ENCODE assay signal across 18 cellular contexts in the genomic region with DNA sequence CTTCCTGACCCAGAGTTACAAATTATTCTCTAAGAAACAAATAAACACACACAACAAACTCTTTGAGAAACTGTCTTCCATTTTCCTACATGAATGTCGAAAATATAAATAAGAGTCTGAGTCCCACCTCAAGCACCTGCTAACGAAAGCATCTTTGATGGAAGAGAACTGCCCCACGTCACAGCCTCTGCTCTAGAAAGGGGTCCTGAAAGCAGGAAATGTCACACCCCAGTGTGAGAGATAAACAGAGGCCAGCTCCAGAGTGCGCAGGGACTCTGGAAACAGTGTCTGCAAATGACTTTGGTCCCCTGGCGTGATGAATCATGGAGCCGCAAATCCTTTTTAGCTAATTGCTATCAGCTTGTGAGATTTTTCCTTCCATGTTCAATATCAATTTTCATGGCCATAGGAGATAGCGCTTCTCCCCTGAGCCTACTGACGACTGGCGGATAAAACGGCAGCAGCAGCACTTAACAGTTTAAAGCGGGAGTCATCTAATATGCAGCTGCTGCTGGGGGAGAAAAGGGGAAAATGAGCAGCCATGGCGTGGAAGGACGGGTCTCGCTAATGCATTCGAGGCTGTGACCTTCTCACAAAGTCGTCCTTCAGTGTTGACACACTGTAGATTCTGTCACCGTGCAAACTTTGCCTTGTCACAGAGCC.
A peak's percentile ranks its signal among the peaks of the same experiment; 100 is the strongest.
DNase-seq lines count a peak whose midpoint lies in the region; ATAC-seq and TF ChIP-seq lines count a peak whose summit lies in the region.
"Had no signal": no experiment of that assay in that cellular context is flagged by ENCODE, and none has a peak within 500 bp of the region (broad histone marks: within the 10 kb centered on the region; RNA-seq: fewer than 3 reads in every experiment).

No MANE protein-coding gene starts in this region.

- TF ChIP-seq CTCF in GM23338 (conservative IDR thresholded peaks at IDR 0.05; ENCODE audit: low read depth in 2 of 2) (no peak), glutamatergic neuron (IDR thresholded peaks at IDR 0.05; ENCODE audit: partially characterized antibody, unreplicated experiment) (no peak)

- no peaks in the 10 kb centered on the region for H3K9me2 ChIP-seq in GM23338 (ENCODE audit: insufficient read depth)

- H3K18ac ChIP-seq in neuronal stem cell (ENCODE audit: low read length), result peak overlapping the region; percentile 28

- no peak overlapping the region for H3K27ac Mint-ChIP-seq in activated CD4-positive, alpha-beta T cell treated with anti-CD3 and anti-CD28 coated beads, Interleukin-2, amount 10 ng/mL, durations not matched to agents 24 days and 14 days
- H3K27ac Mint-ChIP-seq in GM23338 (no peak overlapping the region), glutamatergic neuron (ENCODE audit: unreplicated experiment) (peak overlapping the region; percentile 68)
- H3K27ac Mint-ChIP-seq: B cell; CD8-positive, alpha-beta T cell; IgD-negative memory B cell had no signal

- no peak overlapping the region for H3K23ac ChIP-seq in neuronal stem cell (ENCODE audit: low read depth, low read length, poor library complexity)

- H4K8ac ChIP-seq in neuronal stem cell (ENCODE audit: low read depth, low read length), result no peak overlapping the region

- no peak overlapping the region for H3K4me2 ChIP-seq in GM23338
- no peak overlapping the region for H3K4me2 ChIP-seq in neuronal stem cell (ENCODE audit: insufficient read depth, low read length, poor library complexity, severe bottlenecking)
- H3K4me2 ChIP-seq: BLaER1 treated with 17β-estradiol and CSF1 and Interleukin-3, amounts not matched to agents 10 nM and 100 nM had no signal

- no peak overlapping the region for H3K14ac ChIP-seq in neuronal stem cell (ENCODE audit: low read length)

- no peak overlapping the region for H2BK120ac ChIP-seq in neuronal stem cell (ENCODE audit: low read depth, low read length)

- H2BK15ac ChIP-seq in neuronal stem cell (ENCODE audit: low read length), result no peak overlapping the region

- no peaks in the 10 kb centered on the region for H3K27me3 Mint-ChIP-seq in activated CD4-positive, alpha-beta T cell treated with anti-CD3 and anti-CD28 coated beads, Interleukin-2, amount 10 ng/mL, durations not matched to agents 24 days and 14 days
- peaks cover 6% of the 10 kb centered on the region for H3K27me3 Mint-ChIP-seq in GM23338 (ENCODE audit: insufficient read depth, low read depth, poor library complexity)
- H3K27me3 Mint-ChIP-seq in glutamatergic neuron (ENCODE audit: unreplicated experiment), result peaks cover 4% of the 10 kb centered on the region
- H3K27me3 Mint-ChIP-seq: B cell, IgD-negative memory B cell had no signal

- H2AFZ ChIP-seq in GM23338 (peak overlapping the region; percentile 23; the same call in 1 of the 2 replicates), neuronal stem cell (ENCODE audit: low read length) (no peak overlapping the region)
- H2AFZ ChIP-seq: GM23248 had no signal

- H4K91ac ChIP-seq in neuronal stem cell (ENCODE audit: low read depth, low read length, poor library complexity), result no peak overlapping the region

- no peaks in the 10 kb centered on the region for H3K27me3 ChIP-seq in GM23338 (ENCODE audit: insufficient read depth)
- no peaks in the 10 kb centered on the region for H3K27me3 ChIP-seq in neuronal stem cell (ENCODE audit: control insufficient read depth in 3 of 3, insufficient read depth in 3 of 3, low read depth in 1 of 3, low read length in 3 of 3)
- H3K27me3 ChIP-seq in aorta (ENCODE audit: control insufficient read depth in 1 of 2, insufficient read depth in 2 of 2, low read length in 1 of 2), result no peaks in the 10 kb centered on the region
- H3K27me3 ChIP-seq: BLaER1 treated with 17β-estradiol and CSF1 and Interleukin-3, amounts not matched to agents 10 nM and 100 nM had no signal

- no peaks in the 10 kb centered on the region for H3K79me1 ChIP-seq in neuronal stem cell (ENCODE audit: low read depth, low read length)

- H2BK12ac ChIP-seq in neuronal stem cell (ENCODE audit: low read length), result no peak overlapping the region

- H3K79me2 ChIP-seq in GM23338 (replicated peaks; ENCODE audit: insufficient read depth), result no peaks in the 10 kb centered on the region

- WGBS in neuronal stem cell (ENCODE audit: extremely low coverage in 2 of 2, insufficient read length in 2 of 2, insufficient replicate concordance in 1 of 2), 2 donors, result no CpG with 5 or more reads among the region's 17 CpGs
- 54 to 56% methylated on average over 17 of the region's 17 CpGs for WGBS in aorta, 2 donors

- peak; percentile 22 for DNase-seq in activated CD4-positive, alpha-beta T cell treated with anti-CD3 and anti-CD28 coated beads, Interleukin-2, amount 10 ng/mL, durations not matched to agents 24 days and 14 days
- DNase-seq in activated CD4-positive, alpha-beta T cell treated with anti-CD3 and anti-CD28 coated beads for 48 hours, result no peak
- DNase-seq in GM23338 (ENCODE audit: low spot score) (no peak), glutamatergic neuron (no peak), neuronal stem cell (ENCODE audit: low spot score) (no peak), aorta (no peak), NCI-H2029 (lab: John Stamatoyannopoulos, UW) (no peak)
- DNase-seq: CD8-positive, alpha-beta T cell; DMS 273 treated with DMSO at 0.1 percent for 48 hours; DMS53; DND-41; GM23248; HCEC 1CT had no signal

- H3K27ac ChIP-seq in GM23338 (ENCODE audit: low read depth) (no peak overlapping the region), neuronal stem cell (replicated peaks; ENCODE audit: low read length) (no peak overlapping the region), aorta (ENCODE audit: low read depth in 1 of 2, low read length in 2 of 2) (no peak overlapping the region)
- H3K27ac ChIP-seq: BLaER1 treated with 17β-estradiol and CSF1 and Interleukin-3, amounts not matched to agents 10 nM and 100 nM; GM23248 had no signal

- H3K4me3 ChIP-seq in GM23338 (no peak overlapping the region), neuronal stem cell (ENCODE audit: low read length in 2 of 2) (no peak overlapping the region), aorta (ENCODE audit: low read length in 2 of 2) (no peak overlapping the region)
- H3K4me3 ChIP-seq: BLaER1 treated with 17β-estradiol and CSF1 and Interleukin-3, amounts not matched to agents 10 nM and 100 nM; GM23248 had no signal

- no peak overlapping the region for H3K9ac ChIP-seq in neuronal stem cell (ENCODE audit: low read depth, low read length, poor library complexity)
- H3K9ac ChIP-seq: BLaER1 treated with 17β-estradiol and CSF1 and Interleukin-3, amounts not matched to agents 10 nM and 100 nM; GM23248 had no signal

- no peak overlapping the region for H2AK5ac ChIP-seq in neuronal stem cell (ENCODE audit: low read depth, low read length)

- no peak overlapping the region for H3K4ac ChIP-seq in neuronal stem cell (ENCODE audit: low read length)

- no peaks in the 10 kb centered on the region for H3K9me3 ChIP-seq in neuronal stem cell (replicated peaks in 1 of 2; ENCODE audit: control insufficient read depth in 2 of 2, insufficient read depth in 1 of 2, low read depth in 1 of 2, low read length in 2 of 2)
- no peaks in the 10 kb centered on the region for H3K9me3 ChIP-seq in aorta (ENCODE audit: control insufficient read depth, low read length)

- intact Hi-C loops in activated CD4-positive, alpha-beta T cell treated with anti-CD3 and anti-CD28 coated beads, Interleukin-2, amount 10 ng/mL, durations not matched to agents 24 days and 14 days (cut with micrococcal nuclease), result no loop called here
- intact Hi-C loops in aorta (cut with DNase I), result no loop called here

- H3K4me1 ChIP-seq in GM23338 (ENCODE audit: insufficient read depth) (no peaks in the 10 kb centered on the region), neuronal stem cell (ENCODE audit: control insufficient read depth in 2 of 2, insufficient read depth in 1 of 2, low read depth in 1 of 2, low read length in 2 of 2) (peaks cover 0 to 1% of the 10 kb centered on the region in 2 donors), aorta (ENCODE audit: control insufficient read depth in 1 of 2, insufficient read depth in 2 of 2, low read length in 2 of 2) (no peaks in the 10 kb centered on the region)

- no peaks in the 10 kb centered on the region for H3F3A ChIP-seq in GM23338 (replicated peaks; ENCODE audit: low read depth)

- H3K36me3 Mint-ChIP-seq in activated CD4-positive, alpha-beta T cell treated with anti-CD3 and anti-CD28 coated beads, Interleukin-2, amount 10 ng/mL, durations not matched to agents 24 days and 14 days (ENCODE audit: low read depth), result no peaks in the 10 kb centered on the region
- no peaks in the 10 kb centered on the region for H3K36me3 Mint-ChIP-seq in GM23338 (ENCODE audit: low read depth)
- H3K36me3 Mint-ChIP-seq in glutamatergic neuron (ENCODE audit: unreplicated experiment), result no peaks in the 10 kb centered on the region
- H3K36me3 Mint-ChIP-seq: CD8-positive, alpha-beta T cell; IgD-negative memory B cell had no signal

- no peaks in the 10 kb centered on the region for H3K4me1 Mint-ChIP-seq in activated CD4-positive, alpha-beta T cell treated with anti-CD3 and anti-CD28 coated beads, Interleukin-2, amount 10 ng/mL, durations not matched to agents 24 days and 14 days
- H3K4me1 Mint-ChIP-seq in GM23338 (no peaks in the 10 kb centered on the region), glutamatergic neuron (ENCODE audit: low read depth, unreplicated experiment) (peaks cover 16% of the 10 kb centered on the region)
- H3K4me1 Mint-ChIP-seq: B cell, IgD-negative memory B cell had no signal

- no peak overlapping the region for H2BK5ac ChIP-seq in neuronal stem cell (ENCODE audit: low read length)

- no peaks in the 10 kb centered on the region for H3K36me3 ChIP-seq in GM23338 (ENCODE audit: insufficient read depth)
- no peaks in the 10 kb centered on the region for H3K36me3 ChIP-seq in neuronal stem cell (replicated peaks in 1 of 2; ENCODE audit: control insufficient read depth in 2 of 2, insufficient read depth in 2 of 2, low read length in 2 of 2)
- no peaks in the 10 kb centered on the region for H3K36me3 ChIP-seq in aorta (ENCODE audit: control insufficient read depth in 1 of 2, insufficient read depth in 2 of 2, low read length in 1 of 2)
- H3K36me3 ChIP-seq: BLaER1 treated with 17β-estradiol and CSF1 and Interleukin-3, amounts not matched to agents 10 nM and 100 nM had no signal

- no peaks in the 10 kb centered on the region for H4K20me1 ChIP-seq in GM23338 (replicated peaks; ENCODE audit: insufficient read depth)
- H4K20me1 ChIP-seq: BLaER1 treated with 17β-estradiol and CSF1 and Interleukin-3, amounts not matched to agents 10 nM and 100 nM had no signal

- H3K4me3 Mint-ChIP-seq in activated CD4-positive, alpha-beta T cell treated with anti-CD3 and anti-CD28 coated beads, Interleukin-2, amount 10 ng/mL, durations not matched to agents 24 days and 14 days, result no peak overlapping the region
- H3K4me3 Mint-ChIP-seq in GM23338, result no peak overlapping the region
- H3K4me3 Mint-ChIP-seq in glutamatergic neuron (ENCODE audit: unreplicated experiment), result peak overlapping the region; percentile 12
- H3K4me3 Mint-ChIP-seq: B cell; CD8-positive, alpha-beta T cell had no signal

- ATAC-seq in GM23338 (no peak), aorta (ENCODE audit: low FRiP score) (no peak), HG02973 (IDR thresholded peaks at IDR 0.05; ENCODE audit: unreplicated experiment) (no peak)
- ATAC-seq: CD8-positive, alpha-beta T cell; HepG2 had no signal

- peaks cover 16% of the 10 kb centered on the region for H3K9me3 Mint-ChIP-seq in activated CD4-positive, alpha-beta T cell treated with anti-CD3 and anti-CD28 coated beads, Interleukin-2, amount 10 ng/mL, durations not matched to agents 24 days and 14 days
- no peaks in the 10 kb centered on the region; the same call in 2 of the 3 replicates for H3K9me3 Mint-ChIP-seq in GM23338
- peaks cover 6% of the 10 kb centered on the region for H3K9me3 Mint-ChIP-seq in glutamatergic neuron (ENCODE audit: unreplicated experiment)
